ENCODE assay signal across 1 cellular context in genomic region chr20:10648651-10649050, GRCh38.
TF ChIP-seq lines count a peak whose summit lies in the region.

No MANE protein-coding gene starts in this region.

TF ChIP-seq in WTC11, 78 proteins besides CTCF, POLR2A, EP300 and RAD21 (continued from another document):
- TF ChIP-seq ZNF532 (CRISPR knock-in tag; IDR thresholded peaks at IDR 0.05; ENCODE audit: borderline replicate concordance) (no peak), ATF2 (CRISPR knock-in tag; IDR thresholded peaks at IDR 0.05; ENCODE audit: borderline replicate concordance, low read depth) (no peak), ZNF396 (CRISPR knock-in tag; IDR thresholded peaks at IDR 0.05; ENCODE audit: borderline replicate concordance) (no peak), CBFB (CRISPR knock-in tag; IDR thresholded peaks at IDR 0.05; ENCODE audit: low read depth) (no peak), CREB1 (CRISPR knock-in tag; IDR thresholded peaks at IDR 0.05) (no peak), ETV6 (CRISPR knock-in tag; IDR thresholded peaks at IDR 0.05) (no peak)
